Comparison of ENCODE assay signal across 23 cellular contexts in the genomic region with DNA sequence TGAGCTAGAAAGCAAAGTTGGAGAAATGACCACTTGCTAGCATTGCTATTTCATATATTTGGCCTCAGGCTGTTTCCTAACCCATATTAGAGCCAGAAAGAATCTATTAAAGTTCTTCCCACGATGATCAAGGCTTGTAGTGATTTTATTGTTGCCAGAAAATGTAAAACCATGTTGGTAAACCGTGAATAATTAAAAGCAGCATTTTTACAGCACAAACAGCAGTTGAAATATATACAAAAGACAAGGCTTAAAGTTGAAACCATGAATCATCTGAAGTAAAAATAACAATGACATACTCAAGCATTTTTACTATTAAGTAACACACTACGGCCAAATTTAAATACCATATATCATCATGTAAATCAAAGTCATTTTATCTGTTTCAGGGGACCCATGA. TPM values are rescaled to one million over a fixed set of nuclear protein-coding genes. Genes with fewer than 3 reads are reported as not detected.
"Had no signal": no experiment of that assay in that cellular context is flagged by ENCODE, and none has a peak within 500 bp of the region (broad histone marks: within the 10 kb centered on the region; RNA-seq: fewer than 3 reads in every experiment).

No MANE protein-coding gene starts in this region.

- H3K4me3 ChIP-seq: adrenal gland, cardiac muscle cell, gastrocnemius medialis, neural progenitor cell, right lobe of liver, skin epidermis, tibial nerve had no signal

- H3K4me1 Mint-ChIP-seq: naive thymus-derived CD4-positive, alpha-beta T cell; stimulated activated effector memory CD8-positive, alpha-beta T cell treated with anti-CD3 and anti-CD28 coated beads, Interleukin-12 subunit alpha, Interleukin-12 subunit beta, amount 100 ng/mL, for 72 hours; stimulated activated naive CD8-positive, alpha-beta T cell treated with anti-CD3 and anti-CD28 coated beads, Interleukin-15, amount 100 ng/mL, for 72 hours had no signal

- H3K36me3 Mint-ChIP-seq: activated naive CD8-positive, alpha-beta T cell; naive thymus-derived CD4-positive, alpha-beta T cell; stimulated activated effector memory CD8-positive, alpha-beta T cell treated with anti-CD3 and anti-CD28 coated beads, Interleukin-12 subunit alpha, Interleukin-12 subunit beta, amount 100 ng/mL, for 72 hours had no signal

- H3K4me3 Mint-ChIP-seq: activated naive CD8-positive, alpha-beta T cell; activated T-cell treated with anti-CD3 and anti-CD28 coated beads, Interleukin-2, amount 50 U/mL, for 24 hours; naive thymus-derived CD4-positive, alpha-beta T cell; neural progenitor cell; stimulated activated effector memory CD8-positive, alpha-beta T cell treated with anti-CD3 and anti-CD28 coated beads, Interleukin-12 subunit alpha, Interleukin-12 subunit beta, amount 100 ng/mL, for 72 hours; stimulated activated naive CD8-positive, alpha-beta T cell treated with anti-CD3 and anti-CD28 coated beads, Interleukin-15, amount 100 ng/mL, for 72 hours had no signal

- H3K9me3 Mint-ChIP-seq: neural progenitor cell had no signal

- DNase-seq: activated CD8-positive, alpha-beta memory T cell treated with anti-CD3 and anti-CD28 coated beads for 24 hours; activated CD8-positive, alpha-beta memory T cell treated with anti-CD3 and anti-CD28 coated beads, Interleukin-2, amount 50 U/mL, for 4 hours; activated naive CD4-positive, alpha-beta T cell; activated T-cell treated with anti-CD3 and anti-CD28 coated beads, Interleukin-2, amount 50 U/mL, for 24 hours; adrenal gland; gastrocnemius medialis; head of caudate nucleus; hypothalamus; left cardiac atrium; naive thymus-derived CD4-positive, alpha-beta T cell; posterior cingulate gyrus; right lobe of liver; stimulated activated CD4-positive, alpha-beta T cell treated with anti-CD3 and anti-CD28 coated beads, Interleukin-2, amount 100 ng/mL, for 24 hours; stimulated activated naive CD8-positive, alpha-beta T cell treated with anti-CD3 and anti-CD28 coated beads, Interleukin-15, amount 100 ng/mL, for 72 hours had no signal

- FAIRE-seq: islet of Langerhans had no signal

- H3K27ac Mint-ChIP-seq: activated naive CD8-positive, alpha-beta T cell; activated T-cell treated with anti-CD3 and anti-CD28 coated beads, Interleukin-2, amount 50 U/mL, for 24 hours; activated T-helper 2 cell treated with anti-CD3 and anti-CD28 coated beads, Interferon-gamma antibody, Interleukin-2, Interleukin-4, amounts not matched to agents 10 μg/mL and 5 μg/mL and 100 μg/mL, durations not matched to agents 14 hours and 24 hours and 36 hours; naive thymus-derived CD4-positive, alpha-beta T cell; neural progenitor cell; stimulated activated effector memory CD8-positive, alpha-beta T cell treated with anti-CD3 and anti-CD28 coated beads, Interleukin-12 subunit alpha, Interleukin-12 subunit beta, amount 100 ng/mL, for 72 hours; stimulated activated naive CD8-positive, alpha-beta T cell treated with anti-CD3 and anti-CD28 coated beads, Interleukin-15, amount 100 ng/mL, for 72 hours had no signal

- H3K27me3 Mint-ChIP-seq: activated T-cell treated with anti-CD3 and anti-CD28 coated beads, Interleukin-2, amount 50 U/mL, for 24 hours; naive thymus-derived CD4-positive, alpha-beta T cell; stimulated activated naive CD8-positive, alpha-beta T cell treated with anti-CD3 and anti-CD28 coated beads, Interleukin-15, amount 100 ng/mL, for 72 hours had no signal

RNA-seq across cellular contexts. Expression of a gene that starts 27.7 kb away (rescaled TPM):
- total RNA-seq: activated T-helper 2 cell treated with anti-CD3 and anti-CD28 coated beads, Interferon-gamma antibody, Interleukin-2, Interleukin-4, amounts not matched to agents 10 μg/mL and 5 μg/mL and 100 μg/mL, durations not matched to agents 14 hours and 24 hours and 36 hours; naive thymus-derived CD4-positive, alpha-beta T cell; T-helper 2 cell treated with Interferon-gamma antibody and Interleukin-4, amounts not matched to agents 100 ng/mL and 5 ng/mL, for 36 hours had no signal
- polyA plus RNA-seq: naive thymus-derived CD4-positive, alpha-beta T cell had no signal

RNA-seq across cellular contexts. Expression of a gene that starts 32.0 kb away (rescaled TPM):
- total RNA-seq: activated T-helper 2 cell treated with anti-CD3 and anti-CD28 coated beads, Interferon-gamma antibody, Interleukin-2, Interleukin-4, amounts not matched to agents 10 μg/mL and 5 μg/mL and 100 μg/mL, durations not matched to agents 14 hours and 24 hours and 36 hours; T-helper 2 cell treated with Interferon-gamma antibody and Interleukin-4, amounts not matched to agents 100 ng/mL and 5 ng/mL, for 36 hours had no signal
- polyA plus RNA-seq: naive thymus-derived CD4-positive, alpha-beta T cell had no signal
